8 cellular contexts compared by ENCODE assay signal in the genomic region with DNA sequence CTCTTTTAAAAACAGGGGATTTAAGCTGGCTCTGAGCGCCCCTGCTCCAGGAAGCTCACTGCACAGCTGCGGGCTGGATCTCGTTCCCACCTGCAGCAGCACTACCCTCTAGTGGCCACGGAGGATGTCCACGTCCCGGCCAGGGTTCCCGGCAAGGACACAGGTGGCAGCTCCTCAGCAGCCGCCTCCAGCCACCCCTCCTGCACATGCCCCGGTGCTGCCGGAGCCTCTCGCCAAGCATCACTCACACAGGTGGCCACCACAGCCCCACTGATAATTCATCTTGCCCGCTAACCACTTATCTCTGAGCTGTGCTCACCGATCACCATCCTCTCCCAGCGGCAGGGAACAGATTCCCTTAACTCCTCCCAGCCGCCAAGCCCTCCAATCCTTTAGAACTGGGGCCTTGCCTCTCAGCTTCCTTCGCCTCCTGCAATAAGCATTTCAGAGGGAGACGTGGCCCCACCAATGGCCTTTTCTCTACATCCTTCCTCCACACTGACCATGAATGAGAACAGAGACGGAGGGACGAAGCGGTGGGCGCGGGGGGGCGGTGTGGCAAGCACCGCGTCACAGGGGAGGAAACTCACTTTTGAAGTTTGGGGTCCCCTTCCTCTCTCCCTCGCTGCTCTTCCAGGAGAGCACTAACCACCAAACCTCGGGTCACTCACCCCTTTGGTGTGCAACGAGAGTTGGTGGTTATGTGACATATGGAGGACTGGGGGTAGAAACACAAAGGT.
DNase-seq lines count a peak whose midpoint lies in the region; ATAC-seq and TF ChIP-seq lines count a peak whose summit lies in the region.

No MANE protein-coding gene starts in this region.

- CTCF ChIA-PET in activated CD8-positive, alpha-beta memory T cell treated with anti-CD3 and anti-CD28 coated beads, Interleukin-2, amount 10 ng/mL, durations not matched to agents 7 days and 5 days (lab: Charles Lee): interaction anchor here (0.9 to 1.4 kb wide), 6 partner anchors 10 to 343 kb away, joined by 3 to 5 read pairs (median 3); no protein-coding TSS in a partner anchor

- no peak overlapping the region for H3K27ac Mint-ChIP-seq in activated CD8-positive, alpha-beta memory T cell treated with anti-CD3 and anti-CD28 coated beads, Interleukin-2, amount 10 ng/mL, durations not matched to agents 7 days and 5 days

- H3K9me3 Mint-ChIP-seq in activated CD8-positive, alpha-beta memory T cell treated with anti-CD3 and anti-CD28 coated beads, Interleukin-2, amount 10 ng/mL, durations not matched to agents 7 days and 5 days (ENCODE audit: low read depth): no peaks in the 10 kb centered on the region

- H4K20me1 ChIP-seq in SU-DHL-6 (ENCODE audit: low read depth, low read length): no peaks in the 10 kb centered on the region

- no peak overlapping the region for H2AFZ ChIP-seq in SU-DHL-6 (ENCODE audit: low read depth, low read length, severe bottlenecking)

- DNase-seq in activated CD8-positive, alpha-beta memory T cell treated with anti-CD3 and anti-CD28 coated beads, Interleukin-2, amount 10 ng/mL, durations not matched to agents 7 days and 5 days: peak; percentile 44
- DNase-seq in activated CD8-positive, alpha-beta memory T cell treated with anti-CD3 and anti-CD28 coated beads, Interleukin-2, amount 50 U/mL, for 4 hours: no peak
- DNase-seq in MG63 (peak; percentile 46), foreskin keratinocyte (peak; percentile 7 to 20), renal cortical epithelial cell (ENCODE audit: low read depth) (peak; percentile 2), lower leg skin (ENCODE audit: low spot score in 2 of 2) (no peak), amniotic stem cell (lab: John Stamatoyannopoulos, UW) (no peak)

- H3K9ac ChIP-seq in SU-DHL-6 (ENCODE audit: low read length): no peak overlapping the region

- H3F3A ChIP-seq in SU-DHL-6 (ENCODE audit: insufficient read depth): no peaks in the 10 kb centered on the region

- no peaks in the 10 kb centered on the region for H3K79me2 ChIP-seq in SU-DHL-6 (ENCODE audit: insufficient read depth, low read length)

- H3K27ac ChIP-seq in SU-DHL-6 (ENCODE audit: low read depth, low read length) (no peak overlapping the region), foreskin keratinocyte (no peak overlapping the region)

- H3K4me1 Mint-ChIP-seq in activated CD8-positive, alpha-beta memory T cell treated with anti-CD3 and anti-CD28 coated beads, Interleukin-2, amount 10 ng/mL, durations not matched to agents 7 days and 5 days: no peaks in the 10 kb centered on the region

- H3K4me1 ChIP-seq in foreskin keratinocyte: no peaks in the 10 kb centered on the region

- WGBS in lower leg skin, 2 donors: 45 to 47% methylated on average over 28 of the region's 28 CpGs

- ATAC-seq in activated CD8-positive, alpha-beta memory T cell treated with anti-CD3 and anti-CD28 coated beads, Interleukin-2, amount 10 ng/mL, durations not matched to agents 7 days and 5 days: no peak
- peak; percentile 50 for ATAC-seq in foreskin keratinocyte

- H3K9me2 ChIP-seq in SU-DHL-6 (replicated peaks; ENCODE audit: insufficient read depth, low read length): no peaks in the 10 kb centered on the region

- H3K9me3 ChIP-seq in MG63: peaks cover 5% of the 10 kb centered on the region; the same call in 1 of the 2 replicates
- no peaks in the 10 kb centered on the region for H3K9me3 ChIP-seq in SU-DHL-6 (ENCODE audit: insufficient read depth, low read length)

- no peak for TF ChIP-seq POLR2A in lower leg skin (IDR thresholded peaks at IDR 0.05)

- H3K4me2 ChIP-seq in SU-DHL-6 (ENCODE audit: low read depth, low read length, poor library complexity, severe bottlenecking): no peak overlapping the region

- no peak overlapping the region for H3K4me3 Mint-ChIP-seq in activated CD8-positive, alpha-beta memory T cell treated with anti-CD3 and anti-CD28 coated beads, Interleukin-2, amount 10 ng/mL, durations not matched to agents 7 days and 5 days

- H3K36me3 Mint-ChIP-seq in activated CD8-positive, alpha-beta memory T cell treated with anti-CD3 and anti-CD28 coated beads, Interleukin-2, amount 10 ng/mL, durations not matched to agents 7 days and 5 days: no peaks in the 10 kb centered on the region

- intact Hi-C loops in lower leg skin (cut with DNase I; ENCODE audit: low total_unique reads): no loop called here

- TF ChIP-seq CTCF in SU-DHL-6 (IDR thresholded peaks at IDR 0.05; ENCODE audit: insufficient read depth, low read length, poor library complexity, severe bottlenecking) (peak; percentile 17), foreskin keratinocyte (conservative IDR thresholded peaks at IDR 0.05) (peak; percentile 78), lower leg skin (IDR thresholded peaks at IDR 0.05) (no peak)

- H3K36me3 ChIP-seq in MG63 (no peaks in the 10 kb centered on the region), SU-DHL-6 (ENCODE audit: low read length) (no peaks in the 10 kb centered on the region)

- H3K27me3 ChIP-seq in MG63 (peaks cover 69% of the 10 kb centered on the region), SU-DHL-6 (ENCODE audit: low read length) (no peaks in the 10 kb centered on the region), foreskin keratinocyte (peaks cover 38% of the 10 kb centered on the region)

- H3K27me3 Mint-ChIP-seq in activated CD8-positive, alpha-beta memory T cell treated with anti-CD3 and anti-CD28 coated beads, Interleukin-2, amount 10 ng/mL, durations not matched to agents 7 days and 5 days: peaks cover 21% of the 10 kb centered on the region

- no peak overlapping the region for H3K4me3 ChIP-seq in MG63
- no peak overlapping the region for H3K4me3 ChIP-seq in SU-DHL-6 (ENCODE audit: insufficient read depth, low read length, poor library complexity, severe bottlenecking)
- no peak overlapping the region for H3K4me3 ChIP-seq in lower leg skin (ENCODE audit: low read depth, poor library complexity, severe bottlenecking)

Comparison
In these comparisons a context has a peak if more than half of its experiments do, and no peak if none do; other contexts are left out.
1. DNase-seq: peak in activated CD8-positive, alpha-beta memory T cell treated with anti-CD3 and anti-CD28 coated beads, Interleukin-2, amount 10 ng/mL, durations not matched to agents 7 days and 5 days (single experiment), MG63 (single experiment), foreskin keratinocyte (2 of 2) and renal cortical epithelial cell (single experiment); none in activated CD8-positive, alpha-beta memory T cell treated with anti-CD3 and anti-CD28 coated beads, Interleukin-2, amount 50 U/mL, for 4 hours (single experiment), lower leg skin (0 of 2) and amniotic stem cell (single experiment).
2. CTCF ChIP-seq: peak in SU-DHL-6 (single experiment) and foreskin keratinocyte (single experiment); none in lower leg skin (0 of 3).